Comparison of ENCODE assay signal across 19 cellular contexts in genomic region chr2:236899945-236900640, GRCh38.
"Had no signal": no experiment of that assay in that cellular context is flagged by ENCODE, and none has a peak within 500 bp of the region (broad histone marks: within the 10 kb centered on the region; RNA-seq: fewer than 3 reads in every experiment).

No MANE protein-coding gene starts in this region.

- H3K36me3 Mint-ChIP-seq: mesothelial cell of epicardium had no signal

- H3K4me1 ChIP-seq: breast epithelium, foreskin keratinocyte, lower lobe of right lung, pancreas, testis had no signal

- DNase-seq: activated B cell treated with CpG ODN at 0.5 μM for 24 hours; activated CD4-positive, alpha-beta T cell treated with anti-CD3 and anti-CD28 coated beads, Interleukin-2, amount 10 ng/mL, durations not matched to agents 24 days and 14 days; activated naive CD4-positive, alpha-beta T cell treated with anti-CD3 and anti-CD28 coated beads for 36 hours; activated naive CD8-positive, alpha-beta T cell treated with anti-CD3 and anti-CD28 coated beads, Interleukin-2, amount 50 U/mL, for 24 hours; aorta; cerebellar nuclear complex; effector CD8-positive, alpha-beta T cell; foreskin keratinocyte; head of caudate nucleus; left cardiac atrium; lower lobe of right lung; pancreas; stimulated activated CD4-positive, alpha-beta T cell treated with anti-CD3 and anti-CD28 coated beads, Interleukin-1b, Interleukin-23, amount 100 ng/mL, for 48 hours; stomach; testis had no signal

- H3K27me3 ChIP-seq: breast epithelium, pancreas, testis had no signal

- ATAC-seq: activated T-helper 17 cell treated with anti-CD3 and anti-CD28 coated beads, Interleukin-2, amount 50 U/mL, for 72 hours; foreskin keratinocyte; left cardiac atrium; lower lobe of right lung had no signal

- H3K36me3 ChIP-seq: breast epithelium, lower lobe of right lung, pancreas, stomach had no signal

- H3K27ac ChIP-seq: breast epithelium, foreskin keratinocyte, lower lobe of right lung, pancreas, stomach, testis had no signal

- H3K9me3 Mint-ChIP-seq: activated B cell treated with CpG ODN at 0.5 μM for 24 hours; activated CD4-positive, alpha-beta T cell treated with anti-CD3 and anti-CD28 coated beads, Interleukin-2, amount 10 ng/mL, durations not matched to agents 24 days and 14 days; activated naive CD4-positive, alpha-beta T cell treated with anti-CD3 and anti-CD28 coated beads for 36 hours; activated naive CD8-positive, alpha-beta T cell treated with anti-CD3 and anti-CD28 coated beads, Interleukin-2, amount 50 U/mL, for 24 hours; activated T-helper 17 cell treated with anti-CD3 and anti-CD28 coated beads, Interleukin-2, amount 50 U/mL, for 72 hours; mesothelial cell of epicardium; T-helper 1 cell treated with Interleukin-12 subunit alpha and Interleukin-12 subunit beta and Interleukin-4 antibody, amounts not matched to agents 30 μg/mL and 1 μg/mL, for 36 hours had no signal

- H3K9me3 ChIP-seq: breast epithelium, lower lobe of right lung, pancreas, stomach, testis had no signal

- H3K4me1 Mint-ChIP-seq: activated B cell treated with CpG ODN at 0.5 μM for 24 hours; activated CD4-positive, alpha-beta T cell treated with anti-CD3 and anti-CD28 coated beads, Interleukin-2, amount 10 ng/mL, durations not matched to agents 24 days and 14 days; activated naive CD8-positive, alpha-beta T cell treated with anti-CD3 and anti-CD28 coated beads, Interleukin-2, amount 50 U/mL, for 24 hours; activated T-helper 17 cell treated with anti-CD3 and anti-CD28 coated beads, Interleukin-2, amount 50 U/mL, for 72 hours had no signal

- H3K4me3 ChIP-seq: breast epithelium, lower lobe of right lung, pancreas, stomach, testis had no signal

- H3K27ac Mint-ChIP-seq: activated B cell treated with CpG ODN at 0.5 μM for 24 hours; activated CD4-positive, alpha-beta T cell treated with anti-CD3 and anti-CD28 coated beads, Interleukin-2, amount 10 ng/mL, durations not matched to agents 24 days and 14 days; activated naive CD4-positive, alpha-beta T cell treated with anti-CD3 and anti-CD28 coated beads for 36 hours; activated naive CD8-positive, alpha-beta T cell treated with anti-CD3 and anti-CD28 coated beads, Interleukin-2, amount 50 U/mL, for 24 hours; activated T-helper 17 cell treated with anti-CD3 and anti-CD28 coated beads, Interleukin-2, amount 50 U/mL, for 72 hours; mesothelial cell of epicardium; T-helper 1 cell treated with Interleukin-12 subunit alpha and Interleukin-12 subunit beta and Interleukin-4 antibody, amounts not matched to agents 30 μg/mL and 1 μg/mL, for 36 hours had no signal

- H3K4me3 Mint-ChIP-seq: activated B cell treated with CpG ODN at 0.5 μM for 24 hours; activated CD4-positive, alpha-beta T cell treated with anti-CD3 and anti-CD28 coated beads, Interleukin-2, amount 10 ng/mL, durations not matched to agents 24 days and 14 days; activated naive CD4-positive, alpha-beta T cell treated with anti-CD3 and anti-CD28 coated beads for 36 hours; activated naive CD8-positive, alpha-beta T cell treated with anti-CD3 and anti-CD28 coated beads, Interleukin-2, amount 50 U/mL, for 24 hours; activated T-helper 17 cell treated with anti-CD3 and anti-CD28 coated beads, Interleukin-2, amount 50 U/mL, for 72 hours; mesothelial cell of epicardium; T-helper 1 cell treated with Interleukin-12 subunit alpha and Interleukin-12 subunit beta and Interleukin-4 antibody, amounts not matched to agents 30 μg/mL and 1 μg/mL, for 36 hours had no signal
